Comparison of ENCODE assay signal across 15 cellular contexts in genomic region chr1:223479718-223480425, GRCh38.
DNase-seq lines count a peak whose midpoint lies in the region; FAIRE-seq and TF ChIP-seq lines count a peak whose summit lies in the region.
"Had no signal": no experiment of that assay in that cellular context is flagged by ENCODE, and none has a peak within 500 bp of the region (broad histone marks: within the 10 kb centered on the region; RNA-seq: fewer than 3 reads in every experiment).

No MANE protein-coding gene starts in this region.

- DNase-seq in NCI-H748 (lab: John Stamatoyannopoulos, UW; ENCODE audit: unreplicated experiment), result peak; percentile 30
- no peak for DNase-seq in NCI-H748 treated with DMSO at 0.1 percent for 48 hours (lab: John Stamatoyannopoulos, UW)
- peak; percentile 44 for DNase-seq in NCI-H2029 treated with DMSO at 0.1 percent for 48 hours (lab: John Stamatoyannopoulos, UW)
- peak; percentile 35 for DNase-seq in astrocyte of the hippocampus (ENCODE audit: low read depth, low spot score)
- no peak for DNase-seq in neural progenitor cell (ENCODE audit: low spot score)
- DNase-seq in posterior cingulate gyrus, result no peak
- no peak for DNase-seq in activated effector memory CD4-positive, alpha-beta T cell treated with anti-CD3 and anti-CD28 coated beads, Interleukin-2, amount 50 U/mL, for 16 hours
- no peak for DNase-seq in HTR-8/SVneo (ENCODE audit: insufficient read length, low spot score)
- DNase-seq: activated CD8-positive, alpha-beta T cell treated with anti-CD3 and anti-CD28 coated beads for 36 hours; naive thymus-derived CD8-positive, alpha-beta T cell; NCI-H526 treated with DMSO at 0.1 percent for 48 hours; stimulated activated CD4-positive, alpha-beta T cell treated with anti-CD3 and anti-CD28 coated beads, Interleukin-1b, Interleukin-23, amount 100 ng/mL, for 48 hours; trophoblast cell had no signal

- H3K36me3 Mint-ChIP-seq in neural progenitor cell, result no peaks in the 10 kb centered on the region
- H3K36me3 Mint-ChIP-seq: brain; naive thymus-derived CD8-positive, alpha-beta T cell had no signal

- H2AFZ ChIP-seq in neural progenitor cell (replicated peaks), result peak overlapping the region; percentile 85

- no peaks in the 10 kb centered on the region for H3K4me1 ChIP-seq in neural progenitor cell
- H3K4me1 ChIP-seq: SJSA1 had no signal

- TF ChIP-seq CTCF in neural progenitor cell (IDR thresholded peaks at IDR 0.05), result no peak

- no peak overlapping the region for H3K4me2 ChIP-seq in neural progenitor cell

- peaks cover 9% of the 10 kb centered on the region for H3K4me1 Mint-ChIP-seq in neural progenitor cell

- intact Hi-C loops in posterior cingulate gyrus (cut with DNase I), result no loop called here

- H3K9me3 Mint-ChIP-seq in neural progenitor cell, result no peaks in the 10 kb centered on the region
- H3K9me3 Mint-ChIP-seq: activated CD8-positive, alpha-beta T cell treated with anti-CD3 and anti-CD28 coated beads for 36 hours; naive thymus-derived CD8-positive, alpha-beta T cell had no signal

- H3K27ac ChIP-seq in neural progenitor cell, result no peak overlapping the region
- H3K27ac ChIP-seq: SJSA1 had no signal

- H3K4me3 ChIP-seq in neural progenitor cell, result no peak overlapping the region
- H3K4me3 ChIP-seq: SJSA1 had no signal

- no peak for FAIRE-seq in HTR-8/SVneo (lab: Jason Lieb, UNC)

- H4K20me1 ChIP-seq in neural progenitor cell (ENCODE audit: low read depth), result no peaks in the 10 kb centered on the region

- H3F3A ChIP-seq in neural progenitor cell (ENCODE audit: low read depth), result peaks cover 7% of the 10 kb centered on the region

- H3K27me3 Mint-ChIP-seq in neural progenitor cell (ENCODE audit: insufficient read depth, low read depth), result peaks cover 14% of the 10 kb centered on the region

- no peaks in the 10 kb centered on the region for H3K9me3 ChIP-seq in neural progenitor cell (ENCODE audit: low read depth)
- H3K9me3 ChIP-seq: SJSA1 had no signal

- no peaks in the 10 kb centered on the region for H3K27me3 ChIP-seq in neural progenitor cell
- H3K27me3 ChIP-seq: SJSA1 had no signal

- no peaks in the 10 kb centered on the region for H3K36me3 ChIP-seq in neural progenitor cell
- H3K36me3 ChIP-seq: SJSA1 had no signal

- H3K79me2 ChIP-seq in neural progenitor cell (ENCODE audit: low read depth), result no peaks in the 10 kb centered on the region

- H3K27ac Mint-ChIP-seq in neural progenitor cell, result no peak overlapping the region
- H3K27ac Mint-ChIP-seq: activated CD8-positive, alpha-beta T cell treated with anti-CD3 and anti-CD28 coated beads for 36 hours; brain; naive thymus-derived CD8-positive, alpha-beta T cell had no signal

- H3K9ac ChIP-seq in neural progenitor cell, result no peak overlapping the region

- no peak overlapping the region for H3K4me3 Mint-ChIP-seq in neural progenitor cell
- H3K4me3 Mint-ChIP-seq: activated CD8-positive, alpha-beta T cell treated with anti-CD3 and anti-CD28 coated beads for 36 hours; brain; naive thymus-derived CD8-positive, alpha-beta T cell had no signal

Comparison
In these comparisons a context has a peak if more than half of its experiments do, and no peak if none do; other contexts are left out.
1. DNase-seq: peak in NCI-H748 (single experiment), NCI-H2029 treated with DMSO at 0.1 percent for 48 hours (single experiment) and astrocyte of the hippocampus (single experiment); none in NCI-H748 treated with DMSO at 0.1 percent for 48 hours (single experiment), neural progenitor cell (single experiment), posterior cingulate gyrus (0 of 10), activated effector memory CD4-positive, alpha-beta T cell treated with anti-CD3 and anti-CD28 coated beads, Interleukin-2, amount 50 U/mL, for 16 hours (single experiment) and HTR-8/SVneo (single experiment).